ENCODE assay signal across 1 cellular context in the genomic region with DNA sequence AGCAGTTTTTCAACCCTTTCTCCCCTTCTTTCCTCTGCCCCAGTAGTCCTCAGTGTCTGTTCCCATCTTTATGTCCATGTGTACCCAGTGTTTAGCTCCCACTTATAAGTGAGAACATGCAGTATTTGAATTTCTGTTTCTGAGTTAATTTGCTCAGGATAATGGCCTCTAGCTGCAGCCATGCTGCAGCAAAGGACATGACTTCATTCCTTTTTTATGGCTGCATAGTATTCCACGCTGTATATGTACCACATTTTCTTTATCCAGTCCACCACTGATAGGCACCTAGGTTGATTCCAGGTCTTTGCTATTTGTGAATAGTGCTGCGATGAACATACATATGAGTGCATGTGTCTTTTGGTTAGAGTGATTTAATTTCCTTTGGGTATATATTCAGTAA.
TF ChIP-seq lines count a peak whose summit lies in the region.

No MANE protein-coding gene starts in this region.

TF ChIP-seq in K562, 482 proteins besides CTCF, POLR2A, EP300 and RAD21 (continued from another document):
- TF ChIP-seq, protein P1, sequence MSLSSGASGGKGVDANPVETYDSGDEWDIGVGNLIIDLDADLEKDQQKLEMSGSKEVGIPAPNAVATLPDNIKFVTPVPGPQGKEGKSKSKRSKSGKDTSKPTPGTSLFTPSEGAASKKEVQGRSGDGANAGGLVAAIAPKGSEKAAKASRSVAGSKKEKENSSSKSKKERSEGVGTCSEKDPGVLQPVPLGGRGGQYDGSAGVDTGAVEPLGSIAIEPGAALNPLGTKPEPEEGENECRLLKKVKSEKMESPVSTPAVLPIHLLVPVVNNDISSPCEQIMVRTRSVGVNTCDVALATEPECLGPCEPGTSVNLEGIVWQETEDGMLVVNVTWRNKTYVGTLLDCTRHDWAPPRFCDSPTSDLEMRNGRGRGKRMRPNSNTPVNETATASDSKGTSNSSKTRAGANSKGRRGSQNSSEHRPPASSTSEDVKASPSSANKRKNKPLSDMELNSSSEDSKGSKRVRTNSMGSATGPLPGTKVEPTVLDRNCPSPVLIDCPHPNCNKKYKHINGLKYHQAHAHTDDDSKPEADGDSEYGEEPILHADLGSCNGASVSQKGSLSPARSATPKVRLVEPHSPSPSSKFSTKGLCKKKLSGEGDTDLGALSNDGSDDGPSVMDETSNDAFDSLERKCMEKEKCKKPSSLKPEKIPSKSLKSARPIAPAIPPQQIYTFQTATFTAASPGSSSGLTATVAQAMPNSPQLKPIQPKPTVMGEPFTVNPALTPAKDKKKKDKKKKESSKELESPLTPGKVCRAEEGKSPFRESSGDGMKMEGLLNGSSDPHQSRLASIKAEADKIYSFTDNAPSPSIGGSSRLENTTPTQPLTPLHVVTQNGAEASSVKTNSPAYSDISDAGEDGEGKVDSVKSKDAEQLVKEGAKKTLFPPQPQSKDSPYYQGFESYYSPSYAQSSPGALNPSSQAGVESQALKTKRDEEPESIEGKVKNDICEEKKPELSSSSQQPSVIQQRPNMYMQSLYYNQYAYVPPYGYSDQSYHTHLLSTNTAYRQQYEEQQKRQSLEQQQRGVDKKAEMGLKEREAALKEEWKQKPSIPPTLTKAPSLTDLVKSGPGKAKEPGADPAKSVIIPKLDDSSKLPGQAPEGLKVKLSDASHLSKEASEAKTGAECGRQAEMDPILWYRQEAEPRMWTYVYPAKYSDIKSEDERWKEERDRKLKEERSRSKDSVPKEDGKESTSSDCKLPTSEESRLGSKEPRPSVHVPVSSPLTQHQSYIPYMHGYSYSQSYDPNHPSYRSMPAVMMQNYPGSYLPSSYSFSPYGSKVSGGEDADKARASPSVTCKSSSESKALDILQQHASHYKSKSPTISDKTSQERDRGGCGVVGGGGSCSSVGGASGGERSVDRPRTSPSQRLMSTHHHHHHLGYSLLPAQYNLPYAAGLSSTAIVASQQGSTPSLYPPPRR (CRISPR knock-in tag; IDR thresholded peaks at IDR 0.05; ENCODE audit: borderline replicate concordance) = no peak
- TF ChIP-seq ZNF146 (CRISPR knock-in tag; IDR thresholded peaks at IDR 0.05; ENCODE audit: unreplicated experiment) = peak; percentile 75
- no peak for TF ChIP-seq TSC22D4 (tag; IDR thresholded peaks at IDR 0.05)
- TF ChIP-seq, protein P2, sequence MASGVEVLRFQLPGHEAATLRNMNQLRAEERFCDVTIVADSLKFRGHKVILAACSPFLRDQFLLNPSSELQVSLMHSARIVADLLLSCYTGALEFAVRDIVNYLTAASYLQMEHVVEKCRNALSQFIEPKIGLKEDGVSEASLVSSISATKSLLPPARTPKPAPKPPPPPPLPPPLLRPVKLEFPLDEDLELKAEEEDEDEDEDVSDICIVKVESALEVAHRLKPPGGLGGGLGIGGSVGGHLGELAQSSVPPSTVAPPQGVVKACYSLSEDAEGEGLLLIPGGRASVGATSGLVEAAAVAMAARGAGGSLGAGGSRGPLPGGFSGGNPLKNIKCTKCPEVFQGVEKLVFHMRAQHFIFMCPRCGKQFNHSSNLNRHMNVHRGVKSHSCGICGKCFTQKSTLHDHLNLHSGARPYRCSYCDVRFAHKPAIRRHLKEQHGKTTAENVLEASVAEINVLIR (CRISPR knock-in tag; IDR thresholded peaks at IDR 0.05) = no peak
TF ChIP-seq in K562: peak in this region for 1.
